Comparison of ENCODE assay signal across 24 cellular contexts in genomic region chr5:167478156-167478555, GRCh38.
"Had no signal": no experiment of that assay in that cellular context is flagged by ENCODE, and none has a peak within 500 bp of the region (broad histone marks: within the 10 kb centered on the region; RNA-seq: fewer than 3 reads in every experiment).

No MANE protein-coding gene starts in this region.

- H3K4me1 Mint-ChIP-seq: activated CD4-positive, alpha-beta memory T cell treated with anti-CD3 and anti-CD28 coated beads, Interleukin-2, amount 10 ng/mL, durations not matched to agents 7 days and 5 days; activated CD4-positive, alpha-beta T cell treated with anti-CD3 and anti-CD28 coated beads, Interleukin-2, amount 10 ng/mL, durations not matched to agents 24 days and 14 days; activated CD8-positive, alpha-beta memory T cell treated with anti-CD3 and anti-CD28 coated beads, Interleukin-2, amount 10 ng/mL, durations not matched to agents 7 days and 5 days; activated naive CD8-positive, alpha-beta T cell treated with anti-CD3 and anti-CD28 coated beads, Interleukin-2, amount 50 U/mL, for 24 hours; naive thymus-derived CD4-positive, alpha-beta T cell had no signal

- H3K27me3 ChIP-seq: colonic mucosa, dorsolateral prefrontal cortex, esophagus muscularis mucosa, ovary, right atrium auricular region, upper lobe of left lung had no signal

- H3K9me3 Mint-ChIP-seq: activated CD4-positive, alpha-beta memory T cell treated with anti-CD3 and anti-CD28 coated beads, Interleukin-2, amount 10 ng/mL, durations not matched to agents 7 days and 5 days had no signal

- H3K27ac ChIP-seq: colonic mucosa, dorsolateral prefrontal cortex, esophagus muscularis mucosa, lower lobe of right lung, ovary, psoas muscle, right atrium auricular region, upper lobe of left lung had no signal

- H3K4me3 ChIP-seq: colonic mucosa, dorsolateral prefrontal cortex, esophagus muscularis mucosa, lower lobe of right lung, ovary, psoas muscle, right atrium auricular region, upper lobe of left lung had no signal

- H3K36me3 Mint-ChIP-seq: activated CD8-positive, alpha-beta memory T cell treated with anti-CD3 and anti-CD28 coated beads, Interleukin-2, amount 10 ng/mL, durations not matched to agents 7 days and 5 days; naive thymus-derived CD4-positive, alpha-beta T cell had no signal

- ATAC-seq: activated CD8-positive, alpha-beta memory T cell treated with anti-CD3 and anti-CD28 coated beads, Interleukin-2, amount 10 ng/mL, durations not matched to agents 7 days and 5 days; activated naive CD8-positive, alpha-beta T cell treated with anti-CD3 and anti-CD28 coated beads, Interleukin-2, amount 50 U/mL, for 24 hours; effector memory CD8-positive, alpha-beta T cell; left lobe of liver; lower lobe of right lung; naive thymus-derived CD4-positive, alpha-beta T cell; psoas muscle had no signal

- H3K9me3 ChIP-seq: colonic mucosa, esophagus muscularis mucosa, lower lobe of right lung, ovary, psoas muscle, right atrium auricular region, upper lobe of left lung had no signal

- DNase-seq: activated CD4-positive, alpha-beta memory T cell treated with anti-CD3 and anti-CD28 coated beads, Interleukin-2, amount 10 ng/mL, durations not matched to agents 7 days and 5 days; activated CD4-positive, alpha-beta T cell treated with anti-CD3 and anti-CD28 coated beads, Interleukin-2, amount 10 ng/mL, durations not matched to agents 24 days and 14 days; activated CD8-positive, alpha-beta memory T cell treated with anti-CD3 and anti-CD28 coated beads, Interleukin-2, amount 10 ng/mL, durations not matched to agents 7 days and 5 days; activated gamma-delta T cell; activated naive CD4-positive, alpha-beta T cell treated with anti-CD3 and anti-CD28 coated beads, Interleukin-2, amount 50 U/mL, for 16 hours; activated naive CD8-positive, alpha-beta T cell treated with anti-CD3 and anti-CD28 coated beads, Interleukin-2, amount 50 U/mL, for 24 hours; activated T-cell treated with anti-CD3 and anti-CD28 coated beads for 4 hours; anterior cingulate cortex; colonic mucosa; dorsolateral prefrontal cortex; effector memory CD8-positive, alpha-beta T cell; foreskin fibroblast; kidney; lower lobe of right lung; naive thymus-derived CD4-positive, alpha-beta T cell; ovary; psoas muscle; stimulated activated CD4-positive, alpha-beta T cell treated with anti-CD3 and anti-CD28 coated beads, Interleukin-4, amount 100 ng/mL, for 24 hours; stimulated activated naive CD4-positive, alpha-beta T cell treated with Interleukin-2 at 50 U/mL for 16 hours; T-helper 9 cell; upper lobe of left lung had no signal

- H3K36me3 ChIP-seq: colonic mucosa, esophagus muscularis mucosa, lower lobe of right lung, ovary, right atrium auricular region, upper lobe of left lung had no signal

- H3K4me1 ChIP-seq: colonic mucosa, esophagus muscularis mucosa, lower lobe of right lung, psoas muscle, right atrium auricular region, upper lobe of left lung had no signal

- H3K4me3 Mint-ChIP-seq: activated CD4-positive, alpha-beta memory T cell treated with anti-CD3 and anti-CD28 coated beads, Interleukin-2, amount 10 ng/mL, durations not matched to agents 7 days and 5 days; activated CD4-positive, alpha-beta T cell treated with anti-CD3 and anti-CD28 coated beads, Interleukin-2, amount 10 ng/mL, durations not matched to agents 24 days and 14 days; activated CD8-positive, alpha-beta memory T cell treated with anti-CD3 and anti-CD28 coated beads, Interleukin-2, amount 10 ng/mL, durations not matched to agents 7 days and 5 days; activated naive CD8-positive, alpha-beta T cell treated with anti-CD3 and anti-CD28 coated beads, Interleukin-2, amount 50 U/mL, for 24 hours; effector memory CD8-positive, alpha-beta T cell; naive thymus-derived CD4-positive, alpha-beta T cell had no signal

- H3K27me3 Mint-ChIP-seq: activated CD4-positive, alpha-beta memory T cell treated with anti-CD3 and anti-CD28 coated beads, Interleukin-2, amount 10 ng/mL, durations not matched to agents 7 days and 5 days; activated CD4-positive, alpha-beta T cell treated with anti-CD3 and anti-CD28 coated beads, Interleukin-2, amount 10 ng/mL, durations not matched to agents 24 days and 14 days; activated CD8-positive, alpha-beta memory T cell treated with anti-CD3 and anti-CD28 coated beads, Interleukin-2, amount 10 ng/mL, durations not matched to agents 7 days and 5 days; activated naive CD8-positive, alpha-beta T cell treated with anti-CD3 and anti-CD28 coated beads, Interleukin-2, amount 50 U/mL, for 24 hours; effector memory CD8-positive, alpha-beta T cell; naive thymus-derived CD4-positive, alpha-beta T cell had no signal

- H3K27ac Mint-ChIP-seq: activated CD4-positive, alpha-beta memory T cell treated with anti-CD3 and anti-CD28 coated beads, Interleukin-2, amount 10 ng/mL, durations not matched to agents 7 days and 5 days; activated CD4-positive, alpha-beta T cell treated with anti-CD3 and anti-CD28 coated beads, Interleukin-2, amount 10 ng/mL, durations not matched to agents 24 days and 14 days; activated CD8-positive, alpha-beta memory T cell treated with anti-CD3 and anti-CD28 coated beads, Interleukin-2, amount 10 ng/mL, durations not matched to agents 7 days and 5 days; activated naive CD8-positive, alpha-beta T cell treated with anti-CD3 and anti-CD28 coated beads, Interleukin-2, amount 50 U/mL, for 24 hours; effector memory CD8-positive, alpha-beta T cell; naive thymus-derived CD4-positive, alpha-beta T cell had no signal
